ENCODE assay signal across 8 cellular contexts in the genomic region with DNA sequence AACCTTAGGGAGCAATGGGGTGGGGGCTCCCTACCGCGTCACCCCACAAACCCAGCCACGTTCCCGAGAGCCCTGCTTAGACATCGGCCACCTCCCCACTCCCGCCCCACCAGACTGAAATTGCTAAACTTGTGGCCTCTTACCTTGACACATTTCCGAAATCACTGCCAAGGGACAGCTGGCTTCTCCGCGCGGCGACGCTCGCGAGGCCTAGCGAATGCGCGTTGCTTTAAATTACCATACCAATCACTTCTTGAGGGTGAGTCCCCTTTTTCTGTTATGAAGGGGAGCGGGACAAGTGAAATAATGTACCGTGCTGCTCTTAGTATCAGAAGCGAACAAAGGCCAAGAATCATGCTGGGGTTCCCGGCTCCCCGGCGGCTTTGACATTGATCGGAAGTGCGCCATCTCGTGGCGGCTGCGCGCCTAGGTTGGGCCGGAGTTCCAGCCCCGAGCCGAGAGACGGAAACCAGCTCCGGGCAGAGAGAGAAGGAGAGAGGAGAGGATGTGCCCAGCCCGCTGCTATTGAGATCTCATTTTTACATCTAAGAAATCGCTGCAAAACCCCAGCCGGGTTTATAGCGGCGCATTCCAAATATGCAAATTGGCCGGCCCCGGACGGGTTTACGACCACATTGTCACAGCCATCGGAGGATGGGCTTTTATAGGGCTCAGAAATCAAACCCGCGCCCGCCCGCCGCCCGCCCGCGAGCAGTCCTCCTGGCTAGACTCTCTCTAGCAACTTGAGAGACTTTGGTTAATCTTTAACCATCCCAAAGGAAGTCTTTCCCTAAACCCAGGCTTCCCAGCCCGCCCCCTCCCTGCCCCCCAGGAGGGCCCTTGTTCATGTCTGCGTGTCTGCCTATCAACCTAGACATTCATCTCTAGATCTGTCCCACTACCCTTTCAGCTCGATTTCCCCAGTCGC. TPM values are rescaled to one million over a fixed set of nuclear protein-coding genes. Genes with fewer than 3 reads are reported as not detected.
A peak's percentile ranks its signal among the peaks of the same experiment; 100 is the strongest.
DNase-seq lines count a peak whose midpoint lies in the region; ATAC-seq and TF ChIP-seq lines count a peak whose summit lies in the region.

No MANE protein-coding gene starts in this region.

- peak overlapping the region; percentile 0 for H3K4me3 Mint-ChIP-seq in activated T-cell treated with anti-CD3 and anti-CD28 coated beads, Interleukin-2, amount 50 U/mL, for 4 hours

- peak; percentile 68 to 70 for ATAC-seq in activated T-cell treated with anti-CD3 and anti-CD28 coated beads, Interleukin-2, amount 50 U/mL, for 4 hours
- no peak for ATAC-seq in GM21717 (IDR thresholded peaks at IDR 0.05; ENCODE audit: unreplicated experiment)

- H3K36me3 Mint-ChIP-seq in activated T-cell treated with anti-CD3 and anti-CD28 coated beads, Interleukin-2, amount 50 U/mL, for 4 hours (ENCODE audit: insufficient read depth) = no peaks in the 10 kb centered on the region

- TF ChIP-seq RAD21 in neural cell (conservative IDR thresholded peaks at IDR 0.05) = no peak

- H3K36me3 ChIP-seq in neural cell (ENCODE audit: insufficient read depth, low read length) = no peaks in the 10 kb centered on the region

- peaks cover 100% of the 10 kb centered on the region for H3K27me3 ChIP-seq in neural cell (ENCODE audit: insufficient read depth, low read depth, low read length)

- no peaks in the 10 kb centered on the region for H3K9me2 ChIP-seq in neural cell (ENCODE audit: insufficient read depth, low read length)

- H3K79me2 ChIP-seq in neural cell (replicated peaks; ENCODE audit: insufficient read depth, low read length) = no peaks in the 10 kb centered on the region

- H3K4me1 Mint-ChIP-seq in activated T-cell treated with anti-CD3 and anti-CD28 coated beads, Interleukin-2, amount 50 U/mL, for 4 hours (ENCODE audit: low read depth) = peaks cover 16% of the 10 kb centered on the region

- H3K9ac ChIP-seq in neural cell (ENCODE audit: low read length) = no peak overlapping the region

- DNase-seq in NCI-H446 (lab: John Stamatoyannopoulos, UW) = peak; percentile 75 to 87
- DNase-seq in activated T-cell treated with anti-CD3 and anti-CD28 coated beads, Interleukin-2, amount 50 U/mL, for 4 hours = peak; percentile 55
- DNase-seq in fibroblast of gingiva (ENCODE audit: low read depth) = peak; percentile 20
- peak; percentile 85 for DNase-seq in ureter (ENCODE audit: low spot score)
- DNase-seq in NCI-H1105 treated with DMSO at 0.1 percent for 48 hours (lab: John Stamatoyannopoulos, UW) = no peak

- H3K27me3 Mint-ChIP-seq in activated T-cell treated with anti-CD3 and anti-CD28 coated beads, Interleukin-2, amount 50 U/mL, for 4 hours (ENCODE audit: low read depth) = peaks cover 80% of the 10 kb centered on the region

- no peaks in the 10 kb centered on the region for H4K20me1 ChIP-seq in neural cell (ENCODE audit: insufficient read depth)

- TF ChIP-seq CTCF in GM12872 (IDR thresholded peaks at IDR 0.05; ENCODE audit: insufficient read depth, low read depth, low read length) (peak; percentile 67), neural cell (IDR thresholded peaks at IDR 0.05; ENCODE audit: poor library complexity, severe bottlenecking) (peak; percentile 54)

- no peak overlapping the region for H3K27ac ChIP-seq in neural cell (ENCODE audit: low read length)

- no peak for TF ChIP-seq EP300 in neural cell (conservative IDR thresholded peaks at IDR 0.05; ENCODE audit: poor library complexity, severe bottlenecking)

- H3F3A ChIP-seq in neural cell (ENCODE audit: insufficient read depth, low read length, poor library complexity, severe bottlenecking) = no peaks in the 10 kb centered on the region

- H3K9me3 Mint-ChIP-seq in activated T-cell treated with anti-CD3 and anti-CD28 coated beads, Interleukin-2, amount 50 U/mL, for 4 hours = no peaks in the 10 kb centered on the region

- H2AFZ ChIP-seq in neural cell (ENCODE audit: low read depth, low read length) = no peak overlapping the region

- no peak overlapping the region for H3K4me2 ChIP-seq in neural cell (ENCODE audit: low read length)

- H3K4me3 ChIP-seq in neural cell (ENCODE audit: low read length) = no peak overlapping the region

- H3K9me3 ChIP-seq in neural cell (ENCODE audit: low read length) = peaks cover 8% of the 10 kb centered on the region

TF ChIP-seq in neural cell, 6 proteins besides CTCF, POLR2A, EP300 and RAD21:
- TF ChIP-seq SMC3 (conservative IDR thresholded peaks at IDR 0.05; ENCODE audit: poor library complexity) (peak; percentile 32), POLR2AphosphoS5 (IDR thresholded peaks at IDR 0.05) (no peak)
- TF ChIP-seq, protein P1, sequence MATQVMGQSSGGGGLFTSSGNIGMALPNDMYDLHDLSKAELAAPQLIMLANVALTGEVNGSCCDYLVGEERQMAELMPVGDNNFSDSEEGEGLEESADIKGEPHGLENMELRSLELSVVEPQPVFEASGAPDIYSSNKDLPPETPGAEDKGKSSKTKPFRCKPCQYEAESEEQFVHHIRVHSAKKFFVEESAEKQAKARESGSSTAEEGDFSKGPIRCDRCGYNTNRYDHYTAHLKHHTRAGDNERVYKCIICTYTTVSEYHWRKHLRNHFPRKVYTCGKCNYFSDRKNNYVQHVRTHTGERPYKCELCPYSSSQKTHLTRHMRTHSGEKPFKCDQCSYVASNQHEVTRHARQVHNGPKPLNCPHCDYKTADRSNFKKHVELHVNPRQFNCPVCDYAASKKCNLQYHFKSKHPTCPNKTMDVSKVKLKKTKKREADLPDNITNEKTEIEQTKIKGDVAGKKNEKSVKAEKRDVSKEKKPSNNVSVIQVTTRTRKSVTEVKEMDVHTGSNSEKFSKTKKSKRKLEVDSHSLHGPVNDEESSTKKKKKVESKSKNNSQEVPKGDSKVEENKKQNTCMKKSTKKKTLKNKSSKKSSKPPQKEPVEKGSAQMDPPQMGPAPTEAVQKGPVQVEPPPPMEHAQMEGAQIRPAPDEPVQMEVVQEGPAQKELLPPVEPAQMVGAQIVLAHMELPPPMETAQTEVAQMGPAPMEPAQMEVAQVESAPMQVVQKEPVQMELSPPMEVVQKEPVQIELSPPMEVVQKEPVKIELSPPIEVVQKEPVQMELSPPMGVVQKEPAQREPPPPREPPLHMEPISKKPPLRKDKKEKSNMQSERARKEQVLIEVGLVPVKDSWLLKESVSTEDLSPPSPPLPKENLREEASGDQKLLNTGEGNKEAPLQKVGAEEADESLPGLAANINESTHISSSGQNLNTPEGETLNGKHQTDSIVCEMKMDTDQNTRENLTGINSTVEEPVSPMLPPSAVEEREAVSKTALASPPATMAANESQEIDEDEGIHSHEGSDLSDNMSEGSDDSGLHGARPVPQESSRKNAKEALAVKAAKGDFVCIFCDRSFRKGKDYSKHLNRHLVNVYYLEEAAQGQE (IDR thresholded peaks at IDR 0.05; ENCODE audit: borderline replicate concordance) = no peak

RNA-seq across cellular contexts. Expression of gene HOXA11, which starts 5.3 kb away (rescaled TPM):
- not detected for total RNA-seq in activated T-cell treated with anti-CD3 and anti-CD28 coated beads, Interleukin-2, amount 50 U/mL, for 4 hours
- not detected in 2 replicates for polyA plus RNA-seq in neural cell
- not detected in 2 replicates for polyA minus RNA-seq in neural cell
- total RNA-seq in ureter = 16.6 TPM

RNA-seq across cellular contexts. Expression of gene HOXA10, which starts 5.6 kb away (rescaled TPM):
- total RNA-seq in activated T-cell treated with anti-CD3 and anti-CD28 coated beads, Interleukin-2, amount 50 U/mL, for 4 hours = under 1 TPM; 0.08 to 0.14 (median 0.10) TPM
- not detected in 2 replicates for polyA plus RNA-seq in neural cell
- polyA minus RNA-seq in neural cell = not detected in 2 replicates
- 15.3 TPM for total RNA-seq in ureter

RNA-seq across cellular contexts. Expression of gene HOXA9, which starts 14.4 kb away (rescaled TPM):
- total RNA-seq in activated T-cell treated with anti-CD3 and anti-CD28 coated beads, Interleukin-2, amount 50 U/mL, for 4 hours = under 1 TPM in 2 of 3 donors, not detected in 1; 0.28 to 0.76 TPM
- not detected in 2 replicates for polyA plus RNA-seq in neural cell
- polyA minus RNA-seq in neural cell = not detected in 2 replicates
- total RNA-seq in ureter = 7.4 TPM

RNA-seq across cellular contexts. Expression of gene HOXA13, which starts 20.1 kb away (rescaled TPM):
- not detected for total RNA-seq in activated T-cell treated with anti-CD3 and anti-CD28 coated beads, Interleukin-2, amount 50 U/mL, for 4 hours
- polyA plus RNA-seq in neural cell = not detected in 2 replicates
- polyA minus RNA-seq in neural cell = not detected in 2 replicates
- total RNA-seq in ureter = 15.6 TPM

RNA-seq across cellular contexts. Expression of gene HOXA7, which starts 23.3 kb away (rescaled TPM):
- not detected for total RNA-seq in activated T-cell treated with anti-CD3 and anti-CD28 coated beads, Interleukin-2, amount 50 U/mL, for 4 hours
- polyA plus RNA-seq in neural cell = not detected in 2 replicates
- polyA minus RNA-seq in neural cell = not detected in 2 replicates
- 6.3 TPM for total RNA-seq in ureter

Comparison
In these comparisons a context has a peak if more than half of its experiments do, and no peak if none do; other contexts are left out.
1. RNA of gene HOXA11, which starts 5.3 kb away (total RNA-seq): 16.6 TPM in ureter (single experiment); not detected in activated T-cell treated with anti-CD3 and anti-CD28 coated beads, Interleukin-2, amount 50 U/mL, for 4 hours; every median in the first group is over 10 times any median in the second.
2. RNA of gene HOXA10, which starts 5.6 kb away (total RNA-seq): 15.3 TPM in ureter (single experiment); 0.08 to 0.14 TPM in activated T-cell treated with anti-CD3 and anti-CD28 coated beads, Interleukin-2, amount 50 U/mL, for 4 hours; every median in the first group is over 10 times any median in the second.